17 cellular contexts compared by ENCODE assay signal in the genomic region with DNA sequence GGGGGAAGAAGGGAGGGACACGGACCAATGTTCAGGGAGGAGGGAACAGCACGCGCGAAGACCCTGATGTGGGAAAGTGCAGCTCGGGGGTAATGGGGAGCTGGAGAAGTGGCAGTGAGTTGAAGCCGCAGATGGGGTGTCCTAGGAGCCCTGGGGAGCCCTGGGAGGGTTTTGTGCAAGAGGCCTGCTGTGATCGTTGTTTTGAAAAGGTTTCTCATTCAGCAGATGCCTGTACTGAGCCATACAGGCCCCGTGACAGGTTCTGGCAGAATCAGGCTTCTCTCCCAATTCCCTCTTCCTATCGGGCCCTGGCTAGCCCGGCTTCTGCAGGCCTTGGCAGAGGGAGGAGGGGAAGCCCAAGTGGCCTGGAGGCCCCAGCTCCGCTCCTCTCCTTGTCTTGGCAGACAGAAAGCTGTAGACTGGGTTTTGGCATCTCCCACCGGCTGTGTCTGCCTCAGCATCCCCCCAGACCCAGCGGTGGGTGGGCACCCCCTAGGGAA. TPM values are rescaled to one million over a fixed set of nuclear protein-coding genes. Genes with fewer than 3 reads are reported as not detected.
A peak's percentile ranks its signal among the peaks of the same experiment; 100 is the strongest.
DNase-seq lines count a peak whose midpoint lies in the region; ATAC-seq, FAIRE-seq and TF ChIP-seq lines count a peak whose summit lies in the region.
"Had no signal": no experiment of that assay in that cellular context is flagged by ENCODE, and none has a peak within 500 bp of the region (broad histone marks: within the 10 kb centered on the region; RNA-seq: fewer than 3 reads in every experiment).

No MANE protein-coding gene starts in this region.

- WGBS in tibial nerve, 2 donors: 41 to 52% methylated on average over 13 of the region's 13 CpGs

- TF ChIP-seq POLR2A in tibial nerve (IDR thresholded peaks at IDR 0.05): no peak

- H3K9me1 ChIP-seq in keratinocyte (ENCODE audit: control insufficient read depth, extremely low read depth, insufficient read depth, low read length): no peaks in the 10 kb centered on the region

- H3K36me3 Mint-ChIP-seq in CD8-positive, alpha-beta T cell: no peaks in the 10 kb centered on the region
- H3K36me3 Mint-ChIP-seq: activated naive CD4-positive, alpha-beta T cell treated with anti-CD3 and anti-CD28 coated beads, Interleukin-2, amount 50 U/mL, for 24 hours had no signal

- CTCF ChIA-PET in CD8-positive, alpha-beta T cell (lab: Charles Lee): no interaction called here

- no peak for DNase-seq in NT2/D1 (ENCODE audit: low read depth, low spot score)
- DNase-seq in epithelial cell of esophagus (ENCODE audit: low read depth): peak; percentile 33
- DNase-seq in keratinocyte (ENCODE audit: low read depth, low spot score): no peak
- DNase-seq in tibial nerve (ENCODE audit: low spot score in 2 of 2): no peak
- DNase-seq in ecto neural progenitor cell (ENCODE audit: low spot score): no peak
- no peak for DNase-seq in CD8-positive, alpha-beta T cell
- no peak for DNase-seq in EL
- DNase-seq in activated effector memory CD4-positive, alpha-beta T cell treated with anti-CD3 and anti-CD28 coated beads, Interleukin-2, amount 50 U/mL, for 16 hours: no peak
- DNase-seq: activated CD4-positive, CD25-positive, alpha-beta regulatory T cell treated with anti-CD3 and anti-CD28 coated beads, Interleukin-2, amount 50 U/mL, for 72 hours; AML-193; KG1; NCI-H510A treated with DMSO at 0.1 percent for 48 hours; stimulated activated naive CD4-positive, alpha-beta T cell treated with Interleukin-2 at 50 U/mL for 16 hours had no signal

- H3K36me3 ChIP-seq in NT2/D1 (ENCODE audit: insufficient read depth, insufficient read length, low read length): no peaks in the 10 kb centered on the region
- no peaks in the 10 kb centered on the region for H3K36me3 ChIP-seq in keratinocyte (ENCODE audit: control insufficient read depth in 2 of 2, extremely low read depth in 1 of 2, insufficient read depth in 2 of 2, low read length in 2 of 2)
- H3K36me3 ChIP-seq in tibial nerve: no peaks in the 10 kb centered on the region
- no peaks in the 10 kb centered on the region for H3K36me3 ChIP-seq in CD8-positive, alpha-beta T cell (ENCODE audit: insufficient read depth, low read length)

- POLR2A ChIA-PET in CD8-positive, alpha-beta T cell (lab: Charles Lee): no interaction called here

- H3K9me3 Mint-ChIP-seq in CD8-positive, alpha-beta T cell: no peaks in the 10 kb centered on the region
- H3K9me3 Mint-ChIP-seq: activated naive CD4-positive, alpha-beta T cell treated with anti-CD3 and anti-CD28 coated beads, Interleukin-2, amount 50 U/mL, for 24 hours had no signal

- H3K27me3 ChIP-seq in NT2/D1 (ENCODE audit: insufficient read depth, insufficient read length): no peaks in the 10 kb centered on the region
- H3K27me3 ChIP-seq in keratinocyte (ENCODE audit: control insufficient read depth, extremely low read depth, insufficient read depth, low read length): no peaks in the 10 kb centered on the region
- H3K27me3 ChIP-seq in tibial nerve: no peaks in the 10 kb centered on the region
- no peaks in the 10 kb centered on the region for H3K27me3 ChIP-seq in CD8-positive, alpha-beta T cell (ENCODE audit: insufficient read depth, low read length)

- peak overlapping the region; percentile 22 for H3K4me2 ChIP-seq in keratinocyte (ENCODE audit: control insufficient read depth, extremely low read depth, insufficient read depth, low read depth, low read length)

- H4K20me1 ChIP-seq in keratinocyte (ENCODE audit: control insufficient read depth, extremely low read depth, insufficient read depth, low read length): no peaks in the 10 kb centered on the region

- intact Hi-C loops in CD8-positive, alpha-beta T cell (cut with DNase I, micrococcal nuclease): no loop called here

- H3K27ac ChIP-seq in keratinocyte (ENCODE audit: control insufficient read depth, insufficient read depth, low read length) (peak overlapping the region; percentile 24), tibial nerve (peak overlapping the region; percentile 63 to 89 (median 82))
- no peak overlapping the region for H3K27ac ChIP-seq in CD8-positive, alpha-beta T cell (ENCODE audit: low read depth, low read length)

- no peak overlapping the region for H3K4me3 Mint-ChIP-seq in CD8-positive, alpha-beta T cell
- H3K4me3 Mint-ChIP-seq: activated naive CD4-positive, alpha-beta T cell treated with anti-CD3 and anti-CD28 coated beads, Interleukin-2, amount 50 U/mL, for 24 hours had no signal

- H3K9me3 ChIP-seq in NT2/D1 (ENCODE audit: insufficient read depth, low read length) (no peaks in the 10 kb centered on the region), keratinocyte (ENCODE audit: control insufficient read depth, low read depth, low read length) (no peaks in the 10 kb centered on the region), tibial nerve (no peaks in the 10 kb centered on the region)
- H3K9me3 ChIP-seq in CD8-positive, alpha-beta T cell (ENCODE audit: low read length): no peaks in the 10 kb centered on the region

- TF ChIP-seq CTCF in epithelial cell of esophagus (IDR thresholded peaks at IDR 0.05; ENCODE audit: insufficient read depth, low read depth, low read length, missing control alignments) (no peak), keratinocyte (optimal IDR thresholded peaks at IDR 0.05 in 1 of 3, IDR thresholded peaks at IDR 0.05 in 1 of 3, conservative IDR thresholded peaks at IDR 0.05 in 1 of 3; ENCODE audit: extremely low read depth in 1 of 3, insufficient read depth in 2 of 3, low read length in 3 of 3) (no peak), tibial nerve (IDR thresholded peaks at IDR 0.05) (no peak)
- no peak for TF ChIP-seq CTCF in CD8-positive, alpha-beta T cell (IDR thresholded peaks at IDR 0.05)

- H3K79me2 ChIP-seq in keratinocyte (ENCODE audit: control insufficient read depth, insufficient read depth, low read length): no peaks in the 10 kb centered on the region

- H3K4me1 Mint-ChIP-seq in CD8-positive, alpha-beta T cell (ENCODE audit: low read depth): no peaks in the 10 kb centered on the region
- H3K4me1 Mint-ChIP-seq: activated naive CD4-positive, alpha-beta T cell treated with anti-CD3 and anti-CD28 coated beads, Interleukin-2, amount 50 U/mL, for 24 hours had no signal

- ATAC-seq in CD8-positive, alpha-beta T cell: no peak
- ATAC-seq: HCT116, Panc1 had no signal

- H3K27ac Mint-ChIP-seq in CD8-positive, alpha-beta T cell: no peak overlapping the region
- H3K27ac Mint-ChIP-seq: activated naive CD4-positive, alpha-beta T cell treated with anti-CD3 and anti-CD28 coated beads, Interleukin-2, amount 50 U/mL, for 24 hours had no signal

- H3K4me3 ChIP-seq in NT2/D1 (ENCODE audit: insufficient read length, low read depth): no peak overlapping the region
- H3K4me3 ChIP-seq in epithelial cell of esophagus (ENCODE audit: low read length): peak overlapping the region; percentile 30
- no peak overlapping the region for H3K4me3 ChIP-seq in keratinocyte (ENCODE audit: control insufficient read depth in 2 of 3, extremely low read depth in 1 of 3, insufficient read depth in 2 of 3, low read depth in 1 of 3, low read length in 3 of 3)
- H3K4me3 ChIP-seq in tibial nerve: peak overlapping the region in 1 of 4 donors; percentile 31
- H3K4me3 ChIP-seq in CD8-positive, alpha-beta T cell (ENCODE audit: low read depth, low read length): no peak overlapping the region

- no peak for TF ChIP-seq EP300 in tibial nerve (IDR thresholded peaks at IDR 0.05)

- no peak for FAIRE-seq in keratinocyte (lab: Jason Lieb, UNC)

- peak overlapping the region; percentile 53 for H2AFZ ChIP-seq in keratinocyte (ENCODE audit: control insufficient read depth, low read length)

- H3K4me1 ChIP-seq in NT2/D1 (ENCODE audit: insufficient read depth, insufficient read length): peaks cover 23% of the 10 kb centered on the region
- peaks cover 38% of the 10 kb centered on the region for H3K4me1 ChIP-seq in keratinocyte (ENCODE audit: control insufficient read depth, extremely low read depth, insufficient read depth, low read length)
- H3K4me1 ChIP-seq in tibial nerve: peaks cover 0 to 42% (median 16%) of the 10 kb centered on the region in 4 donors
- no peaks in the 10 kb centered on the region for H3K4me1 ChIP-seq in CD8-positive, alpha-beta T cell (ENCODE audit: insufficient read depth, low read length)

- dilution Hi-C loops in keratinocyte (cut with MboI; ENCODE audit: extremely low pct_ligation_motif_present, low sequenced_read_pairs): no loop called here

- H3K27me3 Mint-ChIP-seq in CD8-positive, alpha-beta T cell (ENCODE audit: low read depth): peaks cover 21% of the 10 kb centered on the region

- H3K9ac ChIP-seq in NT2/D1 (ENCODE audit: insufficient read length, low read depth) (peak overlapping the region; percentile 12), keratinocyte (ENCODE audit: control insufficient read depth, extremely low read depth, insufficient read depth, low read length) (peak overlapping the region; percentile 9)

RNA-seq across cellular contexts. Expression of a gene that starts 38.4 kb away (rescaled TPM):
- 14.7 to 19.6 TPM (median 19.1 TPM) in 3 replicates for polyA plus RNA-seq in keratinocyte
- polyA plus RNA-seq in keratinocyte (2011; ENCODE audit: low read depth): 7.7 TPM
- polyA plus RNA-seq in keratinocyte (2011; cell fraction: cytosol; rRNA removed): 5.5 and 9.0 TPM in 2 replicates
- polyA plus RNA-seq in keratinocyte (2011; cell fraction: nucleus; rRNA removed): 9.6 and 10.0 TPM in 2 replicates
- polyA plus RNA-seq in keratinocyte (2012; ENCODE audit: low replicate concordance): 19.2 and 19.8 TPM in 2 replicates
- polyA minus RNA-seq in keratinocyte: 33.1 to 37.7 TPM (median 37.6 TPM) in 3 replicates
- 5.4 TPM for polyA minus RNA-seq in keratinocyte (2011; cell fraction: cytosol; rRNA and poly(A)+ RNA removed)
- polyA minus RNA-seq in keratinocyte (2011; cell fraction: nucleus; rRNA and poly(A)+ RNA removed): 5.2 and 6.7 TPM in 2 replicates
- total RNA-seq in tibial nerve: 10 to 100 TPM; 60.5 to 72.1 (median 65.5) TPM
- not detected for total RNA-seq in CD8-positive, alpha-beta T cell
- total RNA-seq: T-helper 1 cell treated with Interleukin-12 subunit alpha and Interleukin-12 subunit beta and Interleukin-4 antibody, amounts not matched to agents 30 ng/mL and 1 ng/mL, for 36 hours had no signal

Comparison
In these comparisons a context has a peak if more than half of its experiments do, and no peak if none do; other contexts are left out.
1. RNA of a gene that starts 38.4 kb away (total RNA-seq): 60.5 to 72.1 TPM in tibial nerve; not detected in CD8-positive, alpha-beta T cell; every median in the first group is over 10 times any median in the second.